In genomic region chr1:113072757-113073456, GRCh38 we compare ENCODE assay signal across 1 cellular context.
TF ChIP-seq lines count a peak whose summit lies in the region.

LRIG2 (plus strand) TSS chr1:113073198; CDS start chr1:113073407, 209 bp downstream.

TF ChIP-seq in K562, 482 proteins besides CTCF, POLR2A, EP300 and RAD21 (continued from another document and continues in another):
- 0 out of 2 replicates have a peak, but pooled peaks have one; percentile 30 for TF ChIP-seq FOXM1 (IDR thresholded peaks at IDR 0.05; ENCODE audit: low read depth)
- TF ChIP-seq FOXM1 (CRISPR knock-in tag; IDR thresholded peaks at IDR 0.05; ENCODE audit: low read depth), result 0 out of 2 replicates have a peak, but pooled peaks have one; percentile 62
- no peak for TF ChIP-seq RBM39 (optimal IDR thresholded peaks at IDR 0.05; ENCODE audit: low read depth, low read length)
- TF ChIP-seq ZNF384 (IDR thresholded peaks at IDR 0.05; ENCODE audit: low read depth, low read length), result peak; percentile 11; the same call in 1 of the 2 replicates
- 0 out of 2 replicates have a peak, but pooled peaks have one; percentile 20 for TF ChIP-seq PTBP1 (IDR thresholded peaks at IDR 0.05; ENCODE audit: low read depth, low read length)
- peak; percentile 68; the same call in 1 of the 2 replicates for TF ChIP-seq KLF13 (tag; IDR thresholded peaks at IDR 0.05; ENCODE audit: borderline replicate concordance, low read depth)
- peak; percentile 98 for TF ChIP-seq ZBTB2 (IDR thresholded peaks at IDR 0.05)
- peak; percentile 76; the same call in 1 of the 2 replicates for TF ChIP-seq PHB (CRISPR knock-in tag; IDR thresholded peaks at IDR 0.05)
- TF ChIP-seq U2AF1 (optimal IDR thresholded peaks at IDR 0.05; ENCODE audit: low read depth, low read length), result no peak
- TF ChIP-seq HDAC8 (tag; IDR thresholded peaks at IDR 0.05), result peak; percentile 38; the same call in 1 of the 2 replicates
- peak; percentile 23 for TF ChIP-seq MBD2 (IDR thresholded peaks at IDR 0.05; ENCODE audit: borderline replicate concordance, low read depth)
- TF ChIP-seq ZC3H4 (CRISPR knock-in tag; IDR thresholded peaks at IDR 0.05; ENCODE audit: borderline replicate concordance), result no peak
- no peak for TF ChIP-seq ASH1L (IDR thresholded peaks at IDR 0.05; ENCODE audit: borderline replicate concordance, low read depth, partially characterized antibody)
- TF ChIP-seq SPI1 (IDR thresholded peaks at IDR 0.05; ENCODE audit: borderline replicate concordance, low read depth, low read length), result peak; percentile 84
- TF ChIP-seq GTF2B (IDR thresholded peaks at IDR 0.05; ENCODE audit: extremely low read depth, insufficient read length), result no peak
- peak; percentile 96 for TF ChIP-seq POLR2G (IDR thresholded peaks at IDR 0.05; ENCODE audit: low read depth, low read length)
- TF ChIP-seq RBFOX2 (IDR thresholded peaks at IDR 0.05; ENCODE audit: low read depth, low read length), result peak; percentile 96
- no peak for TF ChIP-seq ZBED1 (IDR thresholded peaks at IDR 0.05)
- TF ChIP-seq ZFP1 (CRISPR knock-in tag; IDR thresholded peaks at IDR 0.05), result no peak
- TF ChIP-seq E2F3 (CRISPR knock-in tag; IDR thresholded peaks at IDR 0.05), result 0 out of 2 replicates have a peak, but pooled peaks have one; percentile 4
- peak; percentile 72; the same call in 1 of the 2 replicates for TF ChIP-seq GABPB1 (CRISPR knock-in tag; IDR thresholded peaks at IDR 0.05)
- TF ChIP-seq PHF8 (IDR thresholded peaks at IDR 0.05; ENCODE audit: borderline replicate concordance, low read length), result peak; percentile 97
- no peak for TF ChIP-seq GTF2A2 (tag; IDR thresholded peaks at IDR 0.05)
- peak; percentile 59; the same call in 1 of the 2 replicates for TF ChIP-seq GABPA (tag; conservative IDR thresholded peaks at IDR 0.05; ENCODE audit: low read depth)
- peak; percentile 51; the same call in 1 of the 2 replicates for TF ChIP-seq TARDBP (IDR thresholded peaks at IDR 0.05)
- TF ChIP-seq TFAM (CRISPR knock-in tag; conservative IDR thresholded peaks at IDR 0.05), result no peak
- peak; percentile 90 for TF ChIP-seq CREM (IDR thresholded peaks at IDR 0.05; ENCODE audit: low read depth)
- peak; percentile 69; the same call in 1 of the 2 replicates for TF ChIP-seq ZZZ3 (IDR thresholded peaks at IDR 0.05)
- TF ChIP-seq TEAD1 (CRISPR knock-in tag; IDR thresholded peaks at IDR 0.05), result peak; percentile 11 to 50; a peak in 1 of 4 replicates
- no peak for TF ChIP-seq ZNF785 (CRISPR knock-in tag; IDR thresholded peaks at IDR 0.05)
- TF ChIP-seq GMEB1 (CRISPR knock-in tag; IDR thresholded peaks at IDR 0.05), result peak; percentile 99
- no peak for TF ChIP-seq ZSCAN32 (CRISPR knock-in tag; IDR thresholded peaks at IDR 0.05)
- no peak for TF ChIP-seq DLX4 (CRISPR knock-in tag; IDR thresholded peaks at IDR 0.05)
- no peak for TF ChIP-seq FOXJ3 (CRISPR knock-in tag; IDR thresholded peaks at IDR 0.05)
- no peak for TF ChIP-seq ZBTB43 (CRISPR knock-in tag; IDR thresholded peaks at IDR 0.05)
- 0 out of 2 replicates have a peak, but pooled peaks have one; percentile 18 for TF ChIP-seq ZNF584 (CRISPR knock-in tag; IDR thresholded peaks at IDR 0.05; ENCODE audit: low read depth)
- TF ChIP-seq EP400 (IDR thresholded peaks at IDR 0.05), result peak; percentile 94
- no peak for TF ChIP-seq LEF1 (IDR thresholded peaks at IDR 0.05)
- no peak for TF ChIP-seq TRIM25 (IDR thresholded peaks at IDR 0.05; ENCODE audit: borderline replicate concordance)
- no peak for TF ChIP-seq WHSC1 (IDR thresholded peaks at IDR 0.05; ENCODE audit: low read length)
- peak; percentile 20 for TF ChIP-seq FOS (IDR thresholded peaks at IDR 0.05; ENCODE audit: extremely low read depth, insufficient read length)
- TF ChIP-seq ZBTB26 (CRISPR knock-in tag; IDR thresholded peaks at IDR 0.05), result no peak
- no peak for TF ChIP-seq MAFG (tag; conservative IDR thresholded peaks at IDR 0.05)
- no peak for TF ChIP-seq IFI16 (CRISPR knock-in tag; IDR thresholded peaks at IDR 0.05)
- peak; percentile 79 for TF ChIP-seq FIP1L1 (IDR thresholded peaks at IDR 0.05; ENCODE audit: low read depth, low read length, poor library complexity, severe bottlenecking)
- TF ChIP-seq ZBTB17 (CRISPR knock-in tag; IDR thresholded peaks at IDR 0.05), result peak; percentile 62; the same call in 1 of the 2 replicates
- TF ChIP-seq CAMTA2 (CRISPR knock-in tag; conservative IDR thresholded peaks at IDR 0.05), result 0 out of 2 replicates have a peak, but pooled peaks have one; percentile 61
- peak; percentile 19; the same call in 1 of the 2 replicates for TF ChIP-seq NR2C2 (CRISPR knock-in tag; IDR thresholded peaks at IDR 0.05)
- peak; percentile 77 for TF ChIP-seq NR2C2 (tag; IDR thresholded peaks at IDR 0.05)
- 0 out of 2 replicates have a peak, but pooled peaks have one; percentile 5 for TF ChIP-seq EHMT2 (IDR thresholded peaks at IDR 0.05)
- TF ChIP-seq ZFP30 (CRISPR knock-in tag; IDR thresholded peaks at IDR 0.05; ENCODE audit: borderline replicate concordance), result no peak
- TF ChIP-seq NUFIP1 (IDR thresholded peaks at IDR 0.05; ENCODE audit: partially characterized antibody), result no peak
- TF ChIP-seq ZBTB49 (CRISPR knock-in tag; IDR thresholded peaks at IDR 0.05; ENCODE audit: borderline replicate concordance), result no peak
- peak; percentile 68; the same call in 1 of the 2 replicates for TF ChIP-seq IRF1 (CRISPR knock-in tag; IDR thresholded peaks at IDR 0.05; ENCODE audit: borderline replicate concordance)
- peak; percentile 98 for TF ChIP-seq KDM5B (IDR thresholded peaks at IDR 0.05; ENCODE audit: insufficient replicate concordance, low read depth, low read length)
- 0 out of 2 replicates have a peak, but pooled peaks have one; percentile 3 for TF ChIP-seq MYC (IDR thresholded peaks at IDR 0.05; ENCODE audit: low read depth, low read length)
- no peak for TF ChIP-seq MYC (CRISPR knock-in tag; IDR thresholded peaks at IDR 0.05; ENCODE audit: borderline replicate concordance, low read depth)
- TF ChIP-seq OTX1 (CRISPR knock-in tag; IDR thresholded peaks at IDR 0.05), result no peak
- TF ChIP-seq THAP7 (CRISPR knock-in tag; IDR thresholded peaks at IDR 0.05), result 0 out of 2 replicates have a peak, but pooled peaks have one; percentile 59
- TF ChIP-seq MTA2 (IDR thresholded peaks at IDR 0.05; ENCODE audit: low read depth), result no peak
- TF ChIP-seq PYGO2 (tag; IDR thresholded peaks at IDR 0.05), result no peak
- TF ChIP-seq ZNF431 (CRISPR knock-in tag; IDR thresholded peaks at IDR 0.05), result peak; percentile 57; the same call in 1 of the 2 replicates
